Comparison of ENCODE assay signal across 8 cellular contexts in genomic region chr10:117541909-117542705, GRCh38. TPM values are rescaled to one million over a fixed set of nuclear protein-coding genes. Genes with fewer than 3 reads are reported as not detected.
DNase-seq lines count a peak whose midpoint lies in the region; ATAC-seq and TF ChIP-seq lines count a peak whose summit lies in the region.
"Had no signal": no experiment of that assay in that cellular context is flagged by ENCODE, and none has a peak within 500 bp of the region (broad histone marks: within the 10 kb centered on the region; RNA-seq: fewer than 3 reads in every experiment).

No MANE protein-coding gene starts in this region.

- ATAC-seq in GM21360 (IDR thresholded peaks at IDR 0.05; ENCODE audit: unreplicated experiment), result no peak

- peak; percentile 56 for DNase-seq in GM13976 (ENCODE audit: low spot score)
- peak; percentile 48 for DNase-seq in NCI-H526 treated with DMSO at 0.1 percent for 48 hours (lab: John Stamatoyannopoulos, UW)
- peak; percentile 17 for DNase-seq in fibroblast of gingiva (ENCODE audit: low read depth)
- DNase-seq in osteoblast (ENCODE audit: insufficient read length, low spot score, missing footprints), result peak; percentile 97
- DNase-seq in NCI-H1417 treated with DMSO at 0.1 percent for 48 hours (lab: John Stamatoyannopoulos, UW), result no peak
- DNase-seq in SHP77 treated with DMSO at 0.1 percent for 48 hours (lab: John Stamatoyannopoulos, UW), result no peak

- no peaks in the 10 kb centered on the region for H4K20me1 ChIP-seq in osteoblast (ENCODE audit: insufficient read depth, low read length)

- peaks cover 81% of the 10 kb centered on the region for H3K27me3 ChIP-seq in osteoblast (ENCODE audit: insufficient read depth, low read length)

- in situ Hi-C loops in GM13976 (cut with MboI; ENCODE audit: low sequenced_read_pairs, unreplicated experiment), result loop anchor here (25.0 kb wide), 1 partner anchor 695 kb away; no protein-coding TSS in a partner anchor

- H3K4me1 ChIP-seq in osteoblast (ENCODE audit: insufficient read depth, low read length), result no peaks in the 10 kb centered on the region

- TF ChIP-seq CTCF in GM13976 (IDR thresholded peaks at IDR 0.05; ENCODE audit: borderline replicate concordance, control extremely low read depth, extremely low read depth, insufficient read depth, missing control alignments), result no peak
- no peak for TF ChIP-seq CTCF in osteoblast (IDR thresholded peaks at IDR 0.05; ENCODE audit: extremely low read depth, low read depth, low read length)

- peak overlapping the region; percentile 72 for H3K4me2 ChIP-seq in osteoblast (ENCODE audit: insufficient read depth, low read length)

- H2AFZ ChIP-seq in osteoblast (ENCODE audit: low read length), result peak overlapping the region; percentile 59

- no peaks in the 10 kb centered on the region for H3K79me2 ChIP-seq in osteoblast (ENCODE audit: insufficient read depth, low read length)

- no peak overlapping the region for H3K27ac ChIP-seq in osteoblast (ENCODE audit: low read depth, low read length)

- peak overlapping the region; percentile 66 for H3K4me3 ChIP-seq in osteoblast (ENCODE audit: insufficient read depth, low read length)

- H3K36me3 ChIP-seq in osteoblast (ENCODE audit: insufficient read depth, low read length), result no peaks in the 10 kb centered on the region

- no peaks in the 10 kb centered on the region for H3K9me3 ChIP-seq in osteoblast (ENCODE audit: low read depth, low read length)

RNA-seq across cellular contexts. Expression of gene EMX2, which starts 0.4 kb away (rescaled TPM):
- 0.88 and 1.4 TPM in 2 replicates for total RNA-seq in osteoblast
- total RNA-seq: RPMI7951 had no signal

Comparison
In these comparisons a context has a peak if more than half of its experiments do, and no peak if none do; other contexts are left out.
1. DNase-seq: peak in GM13976 (single experiment), NCI-H526 treated with DMSO at 0.1 percent for 48 hours (single experiment), fibroblast of gingiva (single experiment) and osteoblast (single experiment); none in NCI-H1417 treated with DMSO at 0.1 percent for 48 hours (single experiment) and SHP77 treated with DMSO at 0.1 percent for 48 hours (single experiment).